Comparison of ENCODE assay signal across 10 cellular contexts in genomic region chr1:212979340-212980122, GRCh38. TPM values are rescaled to one million over a fixed set of nuclear protein-coding genes. Genes with fewer than 3 reads are reported as not detected.
DNase-seq lines count a peak whose midpoint lies in the region; ATAC-seq and TF ChIP-seq lines count a peak whose summit lies in the region.
"Had no signal": no experiment of that assay in that cellular context is flagged by ENCODE, and none has a peak within 500 bp of the region (broad histone marks: within the 10 kb centered on the region; RNA-seq: fewer than 3 reads in every experiment).

No MANE protein-coding gene starts in this region.

- peak; percentile 77 for DNase-seq in GM10248 (ENCODE audit: extremely low spot score)
- DNase-seq in endodermal cell, result peak; percentile 22
- DNase-seq in osteoblast (ENCODE audit: insufficient read length, low spot score, missing footprints), result no peak
- DNase-seq in NCI-H187 (lab: John Stamatoyannopoulos, UW), result no peak
- no peak for DNase-seq in UCSD-AML1 (lab: John Stamatoyannopoulos, UW; ENCODE audit: unreplicated experiment)
- DNase-seq in naive thymus-derived CD8-positive, alpha-beta T cell, result no peak

- peaks cover 25% of the 10 kb centered on the region for H3K36me3 Mint-ChIP-seq in endodermal cell (ENCODE audit: low read depth)
- peaks cover 0 to 2% (median 2%) of the 10 kb centered on the region in 3 donors for H3K36me3 Mint-ChIP-seq in naive thymus-derived CD8-positive, alpha-beta T cell

- H3K27ac ChIP-seq in endodermal cell (ENCODE audit: low read depth, low read length) (peak overlapping the region; percentile 58), osteoblast (ENCODE audit: low read depth, low read length) (no peak overlapping the region)
- H3K27ac ChIP-seq: epithelial cell of prostate had no signal

- no peaks in the 10 kb centered on the region for H3K79me2 ChIP-seq in osteoblast (ENCODE audit: insufficient read depth, low read length)

- POLR2A ChIA-PET in GM10248 (lab: Yijun Ruan, JAX), result interaction anchor here (0.6 kb wide), 2 partner anchors 162 to 421 kb away, joined by 3 to 11 read pairs; no protein-coding TSS in a partner anchor
- POLR2A ChIA-PET in naive thymus-derived CD8-positive, alpha-beta T cell (lab: Charles Lee), result no interaction called here

- no peaks in the 10 kb centered on the region for H3K4me1 Mint-ChIP-seq in endodermal cell
- H3K4me1 Mint-ChIP-seq in naive thymus-derived CD8-positive, alpha-beta T cell, result peaks cover 0 to 4% (median under 1%) of the 10 kb centered on the region in 4 donors

- ATAC-seq in GM19328 (IDR thresholded peaks at IDR 0.05; ENCODE audit: unreplicated experiment) (peak; percentile 65), HG03039 (IDR thresholded peaks at IDR 0.05; ENCODE audit: unreplicated experiment) (peak; percentile 62)
- no peak for ATAC-seq in naive thymus-derived CD8-positive, alpha-beta T cell

- CTCF ChIA-PET in GM10248 (lab: Yijun Ruan, JAX), result interaction anchor here (0.8 to 8.0 kb wide), 12 partner anchors 9 to 185 kb away, joined by 3 to 87 read pairs (median 4); no protein-coding TSS in a partner anchor

- H3K27me3 ChIP-seq in endodermal cell (ENCODE audit: control insufficient read depth, insufficient read depth, low read length, poor library complexity, severe bottlenecking) (no peaks in the 10 kb centered on the region), osteoblast (ENCODE audit: insufficient read depth, low read length) (no peaks in the 10 kb centered on the region)

- H3K9me3 Mint-ChIP-seq in endodermal cell, result no peaks in the 10 kb centered on the region
- H3K9me3 Mint-ChIP-seq in naive thymus-derived CD8-positive, alpha-beta T cell, result no peaks in the 10 kb centered on the region
- H3K9me3 Mint-ChIP-seq: neural crest cell had no signal

- H3K9ac ChIP-seq in endodermal cell (ENCODE audit: extremely low read depth, low read length, poor library complexity, severe bottlenecking), result no peak overlapping the region

- H3K9me3 ChIP-seq in endodermal cell (ENCODE audit: control insufficient read depth, low read length), result no peaks in the 10 kb centered on the region
- H3K9me3 ChIP-seq in osteoblast (ENCODE audit: low read depth, low read length), result no peaks in the 10 kb centered on the region

- H3K4me2 ChIP-seq in osteoblast (ENCODE audit: insufficient read depth, low read length), result no peak overlapping the region

- H3K4me1 ChIP-seq in endodermal cell (ENCODE audit: control insufficient read depth, insufficient read depth, low read length) (no peaks in the 10 kb centered on the region), osteoblast (ENCODE audit: insufficient read depth, low read length) (peaks cover 3% of the 10 kb centered on the region)

- H3K4me3 Mint-ChIP-seq in endodermal cell, result no peak overlapping the region
- no peak overlapping the region for H3K4me3 Mint-ChIP-seq in naive thymus-derived CD8-positive, alpha-beta T cell
- H3K4me3 Mint-ChIP-seq: neural crest cell had no signal

- no peak for TF ChIP-seq CTCF in GM10248 (IDR thresholded peaks at IDR 0.05; ENCODE audit: control extremely low read depth, extremely low read depth, low read depth, missing control alignments)
- no peak for TF ChIP-seq CTCF in endodermal cell (conservative IDR thresholded peaks at IDR 0.05)
- no peak for TF ChIP-seq CTCF in osteoblast (IDR thresholded peaks at IDR 0.05; ENCODE audit: extremely low read depth, low read depth, low read length)

- WGBS in endodermal cell (ENCODE audit: insufficient coverage in 1 of 2, insufficient read length in 1 of 2), 2 experiments, result 93 to 94% methylated on average over 12 to 14 of the region's 14 CpGs

- no peak overlapping the region for H2AFZ ChIP-seq in osteoblast (ENCODE audit: low read length)

- H3K27me3 Mint-ChIP-seq in endodermal cell (ENCODE audit: insufficient read depth), result no peaks in the 10 kb centered on the region
- peaks cover 0 to 14% (median 6%) of the 10 kb centered on the region in 5 donors for H3K27me3 Mint-ChIP-seq in naive thymus-derived CD8-positive, alpha-beta T cell

- H3K4me3 ChIP-seq in endodermal cell (ENCODE audit: low read length) (no peak overlapping the region), osteoblast (ENCODE audit: insufficient read depth, low read length) (no peak overlapping the region)

- H3K36me3 ChIP-seq in endodermal cell (ENCODE audit: control insufficient read depth, insufficient read depth, low read length) (peaks cover 5% of the 10 kb centered on the region), osteoblast (ENCODE audit: insufficient read depth, low read length) (no peaks in the 10 kb centered on the region)

- H4K20me1 ChIP-seq in osteoblast (ENCODE audit: insufficient read depth, low read length), result no peaks in the 10 kb centered on the region

- H3K27ac Mint-ChIP-seq in endodermal cell, result no peak overlapping the region
- peak overlapping the region in 1 of 10 donors; percentile 13 for H3K27ac Mint-ChIP-seq in naive thymus-derived CD8-positive, alpha-beta T cell

RNA-seq across cellular contexts. Expression of gene VASH2, which starts 29.2 kb away (rescaled TPM):
- 10 to 100 TPM; 13.7 to 30.2 TPM for total RNA-seq in endodermal cell
- polyA plus RNA-seq in endodermal cell (2013, experiment 1 of 2), result 22.4 TPM
- polyA plus RNA-seq in endodermal cell (2013, experiment 2 of 2), result 18.2 TPM
- 1.1 and 2.1 TPM in 2 replicates for total RNA-seq in osteoblast
- not detected for total RNA-seq in naive thymus-derived CD8-positive, alpha-beta T cell
- polyA plus RNA-seq in naive thymus-derived CD8-positive, alpha-beta T cell, result under 1 TPM in 2 of 3 donors, not detected in 1; 0.30 to 0.68 TPM

RNA-seq across cellular contexts. Expression of gene ANGEL2, which starts 36.1 kb away (rescaled TPM):
- total RNA-seq in endodermal cell, result 10 to 100 TPM; 55.8 to 60.4 TPM
- polyA plus RNA-seq in endodermal cell (2013, experiment 1 of 2), result 29.9 TPM
- polyA plus RNA-seq in endodermal cell (2013, experiment 2 of 2), result 31.7 TPM
- 46.3 and 59.2 TPM in 2 replicates for total RNA-seq in osteoblast
- 10 to 100 TPM; 94.8 to 98.5 TPM for total RNA-seq in naive thymus-derived CD8-positive, alpha-beta T cell
- 10 to 100 TPM; 18.5 to 28.1 (median 25.2) TPM for polyA plus RNA-seq in naive thymus-derived CD8-positive, alpha-beta T cell

Comparison
In these comparisons a context has a peak if more than half of its experiments do, and no peak if none do; other contexts are left out.
1. DNase-seq: peak in GM10248 (single experiment) and endodermal cell (single experiment); none in osteoblast (single experiment), NCI-H187 (0 of 2), UCSD-AML1 (single experiment) and naive thymus-derived CD8-positive, alpha-beta T cell (0 of 10).
2. ATAC-seq: peak in GM19328 (single experiment) and HG03039 (single experiment); none in naive thymus-derived CD8-positive, alpha-beta T cell (0 of 2).